ENCODE assay signal across 17 cellular contexts in the genomic region with DNA sequence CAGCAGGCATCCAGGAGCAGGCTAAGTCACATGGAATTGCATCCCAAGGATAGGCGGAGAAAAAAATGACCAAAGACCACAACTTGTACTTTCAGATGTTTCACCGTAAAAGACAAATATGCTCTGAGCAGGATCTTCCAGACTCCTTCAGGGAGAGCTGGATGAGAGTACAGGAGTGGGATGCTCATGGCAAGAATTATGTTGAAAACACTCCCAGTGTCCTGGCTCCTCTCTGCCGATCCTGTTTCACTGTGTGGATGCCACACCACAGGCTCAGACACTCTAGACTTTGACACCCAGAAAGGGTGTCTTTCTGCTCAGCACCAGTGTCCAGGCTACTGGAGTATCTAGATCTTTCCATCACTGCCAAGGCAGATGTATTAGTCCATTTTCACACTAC. TPM values are rescaled to one million over a fixed set of nuclear protein-coding genes. Genes with fewer than 3 reads are reported as not detected.
DNase-seq lines count a peak whose midpoint lies in the region; ATAC-seq and TF ChIP-seq lines count a peak whose summit lies in the region.
"Had no signal": no experiment of that assay in that cellular context is flagged by ENCODE, and none has a peak within 500 bp of the region (broad histone marks: within the 10 kb centered on the region; RNA-seq: fewer than 3 reads in every experiment).

No MANE protein-coding gene starts in this region.

- H3K27ac ChIP-seq in right atrium auricular region (peak overlapping the region; percentile 28 to 72), right cardiac atrium (ENCODE audit: low read length) (no peak overlapping the region), neural progenitor cell (no peak overlapping the region), suprapubic skin (peak overlapping the region; percentile 12)

- H3K4me1 ChIP-seq in right atrium auricular region (peaks cover 0 to 7% of the 10 kb centered on the region in 2 donors), right cardiac atrium (ENCODE audit: control insufficient read depth, insufficient read depth, low read length) (no peaks in the 10 kb centered on the region), neural progenitor cell (no peaks in the 10 kb centered on the region), suprapubic skin (peaks cover 4% of the 10 kb centered on the region)

- peaks cover 0 to 4% of the 10 kb centered on the region in 2 donors for H3K9me3 ChIP-seq in right atrium auricular region
- H3K9me3 ChIP-seq in right cardiac atrium (ENCODE audit: control insufficient read depth, low read length) = no peaks in the 10 kb centered on the region
- H3K9me3 ChIP-seq in neural progenitor cell (ENCODE audit: low read depth) = no peaks in the 10 kb centered on the region
- H3K9me3 ChIP-seq in suprapubic skin = no peaks in the 10 kb centered on the region

- no peaks in the 10 kb centered on the region for H3K36me3 Mint-ChIP-seq in neural progenitor cell
- H3K36me3 Mint-ChIP-seq: CD4-positive, alpha-beta memory T cell had no signal

- H3K27ac Mint-ChIP-seq in neural progenitor cell = no peak overlapping the region

- WGBS in right cardiac atrium = 81% methylated on average over 3 of the region's 3 CpGs
- 67% methylated on average over 3 of the region's 3 CpGs for WGBS in suprapubic skin

- H3K36me3 ChIP-seq in right atrium auricular region (no peaks in the 10 kb centered on the region), neural progenitor cell (no peaks in the 10 kb centered on the region), suprapubic skin (no peaks in the 10 kb centered on the region)

- H4K20me1 ChIP-seq in neural progenitor cell (ENCODE audit: low read depth) = no peaks in the 10 kb centered on the region

- H3K4me3 Mint-ChIP-seq in neural progenitor cell = no peak overlapping the region
- H3K4me3 Mint-ChIP-seq: CD4-positive, alpha-beta memory T cell had no signal

- no peak for TF ChIP-seq POLR2A in suprapubic skin (IDR thresholded peaks at IDR 0.05)

- H3K4me3 ChIP-seq in right atrium auricular region = no peak overlapping the region
- H3K4me3 ChIP-seq in right cardiac atrium (ENCODE audit: low read length) = no peak overlapping the region
- no peak overlapping the region for H3K4me3 ChIP-seq in neural progenitor cell
- H3K4me3 ChIP-seq in suprapubic skin = no peak overlapping the region
- H3K4me3 ChIP-seq: GM12878 had no signal

- no peak overlapping the region for H3K9ac ChIP-seq in neural progenitor cell

- no peaks in the 10 kb centered on the region for H3K9me3 Mint-ChIP-seq in neural progenitor cell
- H3K9me3 Mint-ChIP-seq: CD4-positive, alpha-beta memory T cell had no signal

- H3K79me2 ChIP-seq in neural progenitor cell (ENCODE audit: low read depth) = no peaks in the 10 kb centered on the region

- no peaks in the 10 kb centered on the region for H3K27me3 Mint-ChIP-seq in neural progenitor cell (ENCODE audit: insufficient read depth, low read depth)

- TF ChIP-seq EP300 in suprapubic skin (IDR thresholded peaks at IDR 0.05) = no peak

- H3K27me3 ChIP-seq in right atrium auricular region (no peaks in the 10 kb centered on the region), right cardiac atrium (ENCODE audit: control insufficient read depth, insufficient read depth) (no peaks in the 10 kb centered on the region), neural progenitor cell (no peaks in the 10 kb centered on the region), suprapubic skin (no peaks in the 10 kb centered on the region)

- peak overlapping the region; percentile 38 for H2AFZ ChIP-seq in neural progenitor cell (replicated peaks)

- intact Hi-C loops in right cardiac atrium (cut with DNase I) = no loop called here

- no peak for TF ChIP-seq CTCF in right atrium auricular region (IDR thresholded peaks at IDR 0.05)
- TF ChIP-seq CTCF in neural progenitor cell (IDR thresholded peaks at IDR 0.05) = no peak
- no peak for TF ChIP-seq CTCF in suprapubic skin (IDR thresholded peaks at IDR 0.05)

- peaks cover 2% of the 10 kb centered on the region for H3K4me1 Mint-ChIP-seq in neural progenitor cell
- H3K4me1 Mint-ChIP-seq: CD4-positive, alpha-beta memory T cell had no signal

- no peak overlapping the region for H3K4me2 ChIP-seq in neural progenitor cell

- ATAC-seq in right cardiac atrium (no peak), HG02884 (IDR thresholded peaks at IDR 0.05; ENCODE audit: unreplicated experiment) (no peak), esophagus mucosa (no peak), GM19463 (IDR thresholded peaks at IDR 0.05; ENCODE audit: unreplicated experiment) (no peak)
- ATAC-seq: GM12878 had no signal

- DNase-seq in right atrium auricular region (ENCODE audit: low spot score) = no peak
- no peak for DNase-seq in right cardiac atrium
- DNase-seq in neural progenitor cell (ENCODE audit: low spot score) = no peak
- DNase-seq in suprapubic skin (ENCODE audit: low spot score in 2 of 2) = no peak
- DNase-seq: Calu3; CD4-positive, alpha-beta memory T cell; GOT3; Kasumi-1; MM.1S; NCI-H1092; NCI-H1436 treated with DMSO at 0.1 percent for 48 hours; NCI-H2029; NCI-H2171 had no signal

- no peaks in the 10 kb centered on the region for H3F3A ChIP-seq in neural progenitor cell (ENCODE audit: low read depth)

RNA-seq across cellular contexts. Expression of a gene that starts 11.7 kb away (rescaled TPM):
- total RNA-seq in right atrium auricular region (10 to 100 TPM; 46.7 to 56.3 TPM), right cardiac atrium (10 to 100 TPM; 33.2 to 69.5 (median 51.5) TPM), neural progenitor cell (ENCODE audit: low replicate concordance) (not detected in 2 replicates), suprapubic skin (10 to 100 TPM; 20.6 to 54.4 (median 38.4) TPM), esophagus mucosa (7.1 TPM)
- 14.5 TPM for polyA plus RNA-seq in right cardiac atrium
- total RNA-seq: CD4-positive, alpha-beta memory T cell had no signal
- polyA plus RNA-seq: CD4-positive, alpha-beta memory T cell had no signal

Comparison
In these comparisons a context has a peak if more than half of its experiments do, and no peak if none do; other contexts are left out.
1. H3K27ac ChIP-seq: peak in right atrium auricular region (2 of 2) and suprapubic skin (single experiment); none in right cardiac atrium (single experiment) and neural progenitor cell (single experiment).